ENCODE assay signal across 1 cellular context in the genomic region with DNA sequence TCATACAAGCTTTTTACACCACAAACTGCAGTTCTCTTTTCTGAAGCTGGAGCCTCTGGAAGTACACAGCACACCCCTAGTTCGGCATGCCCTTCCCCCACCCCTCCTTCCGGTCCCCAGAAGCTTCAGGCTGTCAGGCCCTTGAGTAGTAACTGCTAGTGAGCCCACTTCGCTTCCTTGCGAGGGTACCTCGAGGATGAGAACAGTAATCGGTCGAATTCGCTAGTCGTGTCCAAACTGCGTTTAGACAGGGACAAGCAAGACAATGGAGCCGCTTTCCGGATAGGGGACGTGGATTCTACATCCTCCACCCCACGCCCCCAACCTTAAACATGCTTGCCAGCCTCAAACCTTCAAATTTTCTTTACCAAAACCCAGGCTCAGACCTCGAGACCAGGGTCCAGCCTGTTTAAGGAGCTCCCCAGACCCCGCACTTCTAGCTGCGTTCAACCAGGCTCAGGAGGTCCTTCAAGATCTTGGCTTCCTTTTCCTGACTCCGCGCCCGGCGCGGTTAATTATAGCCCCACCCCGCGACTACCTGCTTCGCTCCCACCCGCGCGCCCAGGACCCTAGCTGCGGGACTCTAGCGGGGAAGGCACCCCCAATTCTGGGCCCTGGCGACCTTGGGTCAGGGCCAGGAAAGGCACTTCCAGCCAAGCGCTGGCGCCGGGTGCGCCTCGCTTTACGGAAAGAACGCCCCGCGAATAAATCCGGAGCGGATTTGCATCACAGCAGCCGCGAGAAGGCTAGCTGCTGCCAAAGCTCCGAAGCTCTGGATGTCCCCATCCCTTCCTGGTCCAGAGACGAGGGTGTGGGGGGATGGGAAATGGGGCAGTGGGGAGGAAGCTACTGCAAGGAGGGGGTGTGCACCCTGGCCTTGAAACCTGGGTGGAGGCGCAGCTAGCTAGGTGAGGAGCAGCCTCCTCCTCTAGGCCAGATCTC.
TF ChIP-seq lines count a peak whose summit lies in the region.

No MANE protein-coding gene starts in this region.

TF ChIP-seq in IMR-90, 13 proteins besides CTCF, POLR2A, EP300 and RAD21:
- TF ChIP-seq MAFK (IDR thresholded peaks at IDR 0.05; ENCODE audit: low read depth, low read length) = no peak
- no peak for TF ChIP-seq FOS (IDR thresholded peaks at IDR 0.05; ENCODE audit: low read depth, low read length)
- no peak for TF ChIP-seq SMC3 (IDR thresholded peaks at IDR 0.05; ENCODE audit: low read depth, low read length)
- no peak for TF ChIP-seq RFX5 (IDR thresholded peaks at IDR 0.05; ENCODE audit: low read depth, low read length)
- no peak for TF ChIP-seq MAZ (IDR thresholded peaks at IDR 0.05; ENCODE audit: borderline replicate concordance, low read depth, low read length)
- TF ChIP-seq, protein P1, sequence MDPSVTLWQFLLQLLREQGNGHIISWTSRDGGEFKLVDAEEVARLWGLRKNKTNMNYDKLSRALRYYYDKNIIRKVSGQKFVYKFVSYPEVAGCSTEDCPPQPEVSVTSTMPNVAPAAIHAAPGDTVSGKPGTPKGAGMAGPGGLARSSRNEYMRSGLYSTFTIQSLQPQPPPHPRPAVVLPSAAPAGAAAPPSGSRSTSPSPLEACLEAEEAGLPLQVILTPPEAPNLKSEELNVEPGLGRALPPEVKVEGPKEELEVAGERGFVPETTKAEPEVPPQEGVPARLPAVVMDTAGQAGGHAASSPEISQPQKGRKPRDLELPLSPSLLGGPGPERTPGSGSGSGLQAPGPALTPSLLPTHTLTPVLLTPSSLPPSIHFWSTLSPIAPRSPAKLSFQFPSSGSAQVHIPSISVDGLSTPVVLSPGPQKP (IDR thresholded peaks at IDR 0.05; ENCODE audit: borderline replicate concordance, low read depth, low read length) = no peak
- TF ChIP-seq, protein P2, sequence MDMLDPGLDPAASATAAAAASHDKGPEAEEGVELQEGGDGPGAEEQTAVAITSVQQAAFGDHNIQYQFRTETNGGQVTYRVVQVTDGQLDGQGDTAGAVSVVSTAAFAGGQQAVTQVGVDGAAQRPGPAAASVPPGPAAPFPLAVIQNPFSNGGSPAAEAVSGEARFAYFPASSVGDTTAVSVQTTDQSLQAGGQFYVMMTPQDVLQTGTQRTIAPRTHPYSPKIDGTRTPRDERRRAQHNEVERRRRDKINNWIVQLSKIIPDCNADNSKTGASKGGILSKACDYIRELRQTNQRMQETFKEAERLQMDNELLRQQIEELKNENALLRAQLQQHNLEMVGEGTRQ (IDR thresholded peaks at IDR 0.05; ENCODE audit: low read depth, low read length) = no peak
- no peak for TF ChIP-seq CEBPB (IDR thresholded peaks at IDR 0.05; ENCODE audit: low read depth, low read length)
- TF ChIP-seq BHLHE40 (IDR thresholded peaks at IDR 0.05; ENCODE audit: low read depth, low read length) = no peak
- no peak for TF ChIP-seq NFE2L2 (IDR thresholded peaks at IDR 0.05; ENCODE audit: low read depth, low read length)
